In the genomic region with DNA sequence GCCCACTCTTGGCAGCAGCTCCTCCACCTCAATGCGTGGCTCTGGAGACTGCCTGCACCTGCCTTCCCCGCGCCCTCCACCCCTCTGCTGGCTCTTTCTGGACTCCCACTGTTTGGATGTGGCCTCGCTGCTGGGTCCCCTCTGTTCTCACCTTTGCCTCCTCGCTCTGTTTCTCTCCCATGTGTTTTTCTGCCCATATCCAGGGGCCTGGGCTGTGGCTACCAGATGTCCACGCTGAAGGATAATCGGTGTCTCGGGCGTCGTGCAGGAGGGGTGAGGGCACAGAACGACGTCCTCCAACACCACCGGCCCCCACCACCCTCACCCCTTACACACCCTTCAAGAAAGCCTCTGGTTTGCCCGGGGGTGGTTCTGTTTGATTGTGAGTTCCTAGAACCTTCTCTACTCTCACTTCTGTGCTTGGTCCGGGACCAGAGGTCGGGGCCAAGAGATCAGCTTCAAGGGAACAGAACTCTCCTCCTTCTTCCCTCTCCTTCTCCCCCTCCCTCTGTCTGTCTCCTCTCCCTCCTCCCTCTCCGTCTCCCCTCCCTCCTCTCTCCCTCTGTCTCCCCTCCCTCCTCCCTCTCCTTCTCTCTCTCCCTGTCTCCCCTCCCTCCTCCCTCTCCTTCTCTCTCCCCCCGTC, we compare ENCODE assay signal across 1 cellular context.
A peak's percentile ranks its signal among the peaks of the same experiment; 100 is the strongest.
TF ChIP-seq lines count a peak whose summit lies in the region.

No MANE protein-coding gene starts in this region.

TF ChIP-seq in K562, 482 proteins besides CTCF, POLR2A, EP300 and RAD21:
- TF ChIP-seq, protein P1, sequence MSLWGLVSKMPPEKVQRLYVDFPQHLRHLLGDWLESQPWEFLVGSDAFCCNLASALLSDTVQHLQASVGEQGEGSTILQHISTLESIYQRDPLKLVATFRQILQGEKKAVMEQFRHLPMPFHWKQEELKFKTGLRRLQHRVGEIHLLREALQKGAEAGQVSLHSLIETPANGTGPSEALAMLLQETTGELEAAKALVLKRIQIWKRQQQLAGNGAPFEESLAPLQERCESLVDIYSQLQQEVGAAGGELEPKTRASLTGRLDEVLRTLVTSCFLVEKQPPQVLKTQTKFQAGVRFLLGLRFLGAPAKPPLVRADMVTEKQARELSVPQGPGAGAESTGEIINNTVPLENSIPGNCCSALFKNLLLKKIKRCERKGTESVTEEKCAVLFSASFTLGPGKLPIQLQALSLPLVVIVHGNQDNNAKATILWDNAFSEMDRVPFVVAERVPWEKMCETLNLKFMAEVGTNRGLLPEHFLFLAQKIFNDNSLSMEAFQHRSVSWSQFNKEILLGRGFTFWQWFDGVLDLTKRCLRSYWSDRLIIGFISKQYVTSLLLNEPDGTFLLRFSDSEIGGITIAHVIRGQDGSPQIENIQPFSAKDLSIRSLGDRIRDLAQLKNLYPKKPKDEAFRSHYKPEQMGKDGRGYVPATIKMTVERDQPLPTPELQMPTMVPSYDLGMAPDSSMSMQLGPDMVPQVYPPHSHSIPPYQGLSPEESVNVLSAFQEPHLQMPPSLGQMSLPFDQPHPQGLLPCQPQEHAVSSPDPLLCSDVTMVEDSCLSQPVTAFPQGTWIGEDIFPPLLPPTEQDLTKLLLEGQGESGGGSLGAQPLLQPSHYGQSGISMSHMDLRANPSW (CRISPR knock-in tag; IDR thresholded peaks at IDR 0.05) = no peak
- TF ChIP-seq ZNF239 (CRISPR knock-in tag; IDR thresholded peaks at IDR 0.05) (no peak), ZNF263 (CRISPR knock-in tag; IDR thresholded peaks at IDR 0.05; ENCODE audit: borderline replicate concordance) (peak; percentile 96)
